In the genomic region with DNA sequence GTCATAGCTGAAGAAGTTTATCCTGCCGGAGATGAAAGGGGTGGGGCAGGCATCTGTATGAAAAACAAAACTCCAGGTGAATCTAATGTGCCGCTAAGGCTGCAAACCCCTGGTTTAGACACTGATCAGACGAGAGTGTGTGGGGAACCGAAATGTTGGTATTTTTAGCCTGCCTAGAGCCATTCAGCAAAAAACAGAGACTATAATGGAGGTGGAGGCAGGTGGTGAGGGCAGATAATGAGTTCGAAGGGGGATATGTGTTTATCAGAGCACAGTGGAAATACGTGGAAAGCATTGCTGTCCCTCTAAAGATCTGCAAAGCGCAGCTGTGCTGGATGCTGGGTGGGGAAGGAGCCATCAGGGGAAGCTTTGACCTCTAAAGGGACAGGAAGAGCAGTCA, we compare ENCODE assay signal across 16 cellular contexts.
"Had no signal": no experiment of that assay in that cellular context is flagged by ENCODE, and none has a peak within 500 bp of the region (broad histone marks: within the 10 kb centered on the region; RNA-seq: fewer than 3 reads in every experiment).

No MANE protein-coding gene starts in this region.

- H3K27me3 ChIP-seq: adrenal gland, thyroid gland had no signal

- H3K27ac ChIP-seq: adrenal gland, breast epithelium, thyroid gland had no signal

- H3K4me3 ChIP-seq: adrenal gland, breast epithelium, thyroid gland had no signal

- H3K36me3 ChIP-seq: adrenal gland, breast epithelium, thyroid gland had no signal

- H3K36me3 Mint-ChIP-seq: activated naive CD4-positive, alpha-beta T cell treated with anti-CD3 and anti-CD28 coated beads, Interleukin-2, amount 50 U/mL, for 24 hours; stimulated activated naive B cell treated with anti-CD40 and anti-IgM and Interleukin-4, amounts not matched to agents 10 μg/mL and 1 μg/mL and 100 μg/mL, for 72 hours had no signal

- H3K27ac Mint-ChIP-seq: activated CD4-positive, alpha-beta T cell treated with anti-CD3 and anti-CD28 coated beads for 36 hours; activated naive CD4-positive, alpha-beta T cell treated with anti-CD3 and anti-CD28 coated beads, Interleukin-2, amount 50 U/mL, for 24 hours; progenitor cell of endocrine pancreas; stimulated activated naive B cell treated with anti-CD40 and anti-IgM and Interleukin-4, amounts not matched to agents 10 μg/mL and 1 μg/mL and 100 μg/mL, for 72 hours had no signal

- FAIRE-seq: astrocyte had no signal

- DNase-seq: activated CD4-positive, alpha-beta T cell treated with anti-CD3 and anti-CD28 coated beads for 36 hours; activated CD4-positive, alpha-beta T cell treated with anti-CD3 and anti-CD28 coated beads, Interleukin-2, amount 50 U/mL, for 48 hours; activated gamma-delta T cell; adrenal gland; effector CD8-positive, alpha-beta T cell; hypothalamus; islet precursor cell; midbrain; stimulated activated naive B cell treated with anti-CD40 and anti-IgM and Interleukin-4, amounts not matched to agents 10 μg/mL and 1 μg/mL and 100 μg/mL, for 72 hours; T-helper 1 cell; T-helper 9 cell; thyroid gland had no signal

- H3K4me1 Mint-ChIP-seq: activated CD4-positive, alpha-beta T cell treated with anti-CD3 and anti-CD28 coated beads for 36 hours; activated naive CD4-positive, alpha-beta T cell treated with anti-CD3 and anti-CD28 coated beads, Interleukin-2, amount 50 U/mL, for 24 hours had no signal

- H3K4me1 ChIP-seq: adrenal gland, breast epithelium, thyroid gland had no signal

- H3K4me3 Mint-ChIP-seq: activated CD4-positive, alpha-beta T cell treated with anti-CD3 and anti-CD28 coated beads for 36 hours; activated naive CD4-positive, alpha-beta T cell treated with anti-CD3 and anti-CD28 coated beads, Interleukin-2, amount 50 U/mL, for 24 hours; stimulated activated naive B cell treated with anti-CD40 and anti-IgM and Interleukin-4, amounts not matched to agents 10 μg/mL and 1 μg/mL and 100 μg/mL, for 72 hours had no signal

- H3K9me3 ChIP-seq: adrenal gland, thyroid gland had no signal
